Comparison of ENCODE assay signal across 22 cellular contexts in genomic region chr17:40522961-40523310, GRCh38. TPM values are rescaled to one million over a fixed set of nuclear protein-coding genes. Genes with fewer than 3 reads are reported as not detected.
DNase-seq lines count a peak whose midpoint lies in the region; ATAC-seq, FAIRE-seq and TF ChIP-seq lines count a peak whose summit lies in the region.
"Had no signal": no experiment of that assay in that cellular context is flagged by ENCODE, and none has a peak within 500 bp of the region (broad histone marks: within the 10 kb centered on the region; RNA-seq: fewer than 3 reads in every experiment).

No MANE protein-coding gene starts in this region.

- H3F3A ChIP-seq in GM23248 (ENCODE audit: insufficient read depth), result peaks cover 37% of the 10 kb centered on the region; the same call in 1 of the 2 replicates

- POLR2A ChIA-PET in K562 (lab: Yijun Ruan, JAX), result interaction anchor here (0.7 kb wide), 1 partner anchor 10 kb away, joined by 6 read pairs; no protein-coding TSS in a partner anchor

- 96% methylated on average over 4 to 5 of the region's 5 CpGs for WGBS in GM23248 (ENCODE audit: low coverage in 1 of 2, low lambda C conversion rate in 2 of 2, missing lambda C conversion rate in 2 of 2), 2 experiments
- WGBS in K562 (ENCODE audit: insufficient coverage, low coverage, missing lambda C conversion rate), result 76% methylated on average over 5 of the region's 5 CpGs
- 74% methylated on average over 3 of the region's 5 CpGs for WGBS in suprapubic skin

- no peak for FAIRE-seq in K562 (lab: Jason Lieb, UNC)
- FAIRE-seq: colon, TTC549 had no signal

- intact Hi-C loops in K562 (cut with micrococcal nuclease), result no loop called here

- H3K9me3 Mint-ChIP-seq in type B pancreatic cell, result peaks cover 9% of the 10 kb centered on the region

- H3K9me1 ChIP-seq in K562 (ENCODE audit: control insufficient read depth, insufficient read depth, low read length), result no peaks in the 10 kb centered on the region

- CTCF ChIA-PET in K562 (lab: Yijun Ruan, JAX; ENCODE audit: low intra/inter-chr PET ratio), result interaction anchor here (0.5 kb wide), 1 partner anchor 334 kb away, joined by 3 read pairs; no protein-coding TSS in a partner anchor

- DNase-seq in GM23248 (no peak), K562 (ENCODE audit: extremely low read depth in 1 of 4, low spot score in 3 of 4) (no peak), mesenteric fat pad (ENCODE audit: low spot score) (peak; percentile 6), suprapubic skin (ENCODE audit: low spot score in 2 of 2) (peak; percentile 22 to 32), NCI-H226 (no peak), type B pancreatic cell (ENCODE audit: extremely low spot score, unreplicated experiment) (no peak)
- DNase-seq: activated CD4-positive, alpha-beta T cell treated with anti-CD3 and anti-CD28 coated beads for 4 hours; DMS79; head of caudate nucleus; left cardiac atrium; mesendoderm; naive thymus-derived CD8-positive, alpha-beta T cell; NCI-H1930; NCI-H774; Right ventricle myocardium superior; SW 1271 had no signal

- H3K79me2 ChIP-seq in GM23248 (ENCODE audit: insufficient read depth) (no peaks in the 10 kb centered on the region), K562 (ENCODE audit: control insufficient read depth, insufficient read depth, low read length) (no peaks in the 10 kb centered on the region)

- no peak overlapping the region for H3K4me3 Mint-ChIP-seq in type B pancreatic cell
- H3K4me3 Mint-ChIP-seq: naive thymus-derived CD8-positive, alpha-beta T cell had no signal

- H3K27ac ChIP-seq in GM23248 (peak overlapping the region; percentile 93), K562 (ENCODE audit: extremely low read depth, low read depth, low read length) (no peak overlapping the region), suprapubic skin (peak overlapping the region; percentile 94)
- H3K27ac ChIP-seq: KMS-11 had no signal

- H3K27me3 ChIP-seq in GM23248 (replicated peaks; ENCODE audit: insufficient read depth) (no peaks in the 10 kb centered on the region), K562 (ENCODE audit: control insufficient read depth in 2 of 2, insufficient read depth in 2 of 2, low read length in 2 of 2) (no peaks in the 10 kb centered on the region), suprapubic skin (no peaks in the 10 kb centered on the region)
- H3K27me3 ChIP-seq: right atrium auricular region had no signal

- H3K36me3 ChIP-seq in GM23248 (ENCODE audit: low read depth) (no peaks in the 10 kb centered on the region), K562 (ENCODE audit: control insufficient read depth, insufficient read depth, low read length) (no peaks in the 10 kb centered on the region), suprapubic skin (no peaks in the 10 kb centered on the region)
- H3K36me3 ChIP-seq: right atrium auricular region had no signal

- TF ChIP-seq CTCF in K562 (IDR thresholded peaks at IDR 0.05 in 2 of 3, conservative IDR thresholded peaks at IDR 0.05 in 1 of 3; ENCODE audit: insufficient read depth in 2 of 3, low read depth in 1 of 3, low read length in 3 of 3) (no peak), suprapubic skin (IDR thresholded peaks at IDR 0.05) (no peak), type B pancreatic cell (conservative IDR thresholded peaks at IDR 0.05) (no peak)

- H3K4me1 ChIP-seq in GM23248 (ENCODE audit: insufficient read depth) (peaks cover 40% of the 10 kb centered on the region), K562 (replicated peaks in 1 of 2; ENCODE audit: control insufficient read depth in 2 of 2, insufficient read depth in 2 of 2, low read length in 2 of 2) (peaks cover 10 to 16% of the 10 kb centered on the region in 2 experiments), suprapubic skin (peaks cover 58% of the 10 kb centered on the region)
- H3K4me1 ChIP-seq: right atrium auricular region had no signal

- H3K27ac Mint-ChIP-seq in type B pancreatic cell, result no peak overlapping the region

- H2AFZ ChIP-seq in GM23248 (no peak overlapping the region), K562 (ENCODE audit: low read depth, low read length) (no peak overlapping the region)

- H3K9me3 ChIP-seq in GM23248 (ENCODE audit: low read depth) (no peaks in the 10 kb centered on the region), K562 (replicated peaks; ENCODE audit: control insufficient read depth, insufficient read depth, low read depth, low read length) (no peaks in the 10 kb centered on the region; the same call in 1 of the 2 replicates), suprapubic skin (no peaks in the 10 kb centered on the region)

- no peak for TF ChIP-seq RAD21 in K562 (CRISPR knock-in tag; conservative IDR thresholded peaks at IDR 0.05 in 1 of 2, IDR thresholded peaks at IDR 0.05 in 1 of 2)

- BruUV-seq in K562 (replicated peaks; lab: Mats Ljungman, UMichigan), result no TSS peak

- H3K9ac ChIP-seq in GM23248 (no peak overlapping the region), K562 (ENCODE audit: insufficient read depth in 1 of 2, low read depth in 2 of 2, low read length in 2 of 2) (no peak overlapping the region)
- H3K9ac ChIP-seq: KMS-11 had no signal

- ATAC-seq in K562, result no peak
- ATAC-seq in GM19324 (IDR thresholded peaks at IDR 0.05; ENCODE audit: low FRiP score, unreplicated experiment), result no peak
- ATAC-seq: naive thymus-derived CD8-positive, alpha-beta T cell had no signal

- no peak for TF ChIP-seq POLR2A in K562 (conservative IDR thresholded peaks at IDR 0.05)
- TF ChIP-seq POLR2A in suprapubic skin (IDR thresholded peaks at IDR 0.05), result no peak

- no peaks in the 10 kb centered on the region for H3K9me2 ChIP-seq in GM23248 (ENCODE audit: insufficient read depth)

- in situ Hi-C loops in GM23248 (cut with MboI), result no loop called here
- in situ Hi-C loops in K562 (cut with MboI), result no loop called here

- H3K27me3 Mint-ChIP-seq in type B pancreatic cell, result peaks cover 14% of the 10 kb centered on the region
- H3K27me3 Mint-ChIP-seq: naive thymus-derived CD8-positive, alpha-beta T cell had no signal

- H4K20me1 ChIP-seq in GM23248 (ENCODE audit: insufficient read depth) (no peaks in the 10 kb centered on the region), K562 (replicated peaks; ENCODE audit: control insufficient read depth, insufficient read depth, low read length) (no peaks in the 10 kb centered on the region)

- no peak overlapping the region for H3K4me2 ChIP-seq in GM23248 (ENCODE audit: unreplicated experiment)
- H3K4me2 ChIP-seq in K562 (ENCODE audit: insufficient read depth, low read length), result no peak overlapping the region
- H3K4me2 ChIP-seq: KMS-11 had no signal

- peaks cover 8% of the 10 kb centered on the region for H3K4me1 Mint-ChIP-seq in type B pancreatic cell (ENCODE audit: unreplicated experiment)

- no peaks in the 10 kb centered on the region for H3K36me3 Mint-ChIP-seq in type B pancreatic cell

- H3K4me3 ChIP-seq in GM23248 (no peak overlapping the region), K562 (no peak overlapping the region), suprapubic skin (no peak overlapping the region)
- H3K4me3 ChIP-seq: right atrium auricular region had no signal

- TF ChIP-seq EP300 in K562 (IDR thresholded peaks at IDR 0.05; ENCODE audit: low read length) (no peak), suprapubic skin (IDR thresholded peaks at IDR 0.05) (no peak)

RNA-seq across cellular contexts. Expression of gene TNS4, which starts 21.5 kb away (rescaled TPM):
- total RNA-seq in GM23248 (2014; rRNA removed; shearing (Covaris generic)), result not detected in 2 replicates
- polyA plus RNA-seq in GM23248 (2016; fragmentation: Nextera tagmentation; extraction: Ambion mirVana) (0.20 and 0.44 TPM in 2 replicates), K562 (2011; rRNA removed) (0.15 and 0.53 TPM in 2 replicates), K562 (2014; fragmentation: Illumina TruSeq; extraction: Trizol) (0.54 and 0.61 TPM in 2 replicates), K562 (2014; fragmentation: Nextera tagmentation; extraction: Ambion mirVana) (under 1 TPM; 0.04 to 0.07 TPM), K562 (2014; rRNA removed) (0.29 and 0.40 TPM in 2 replicates)
- 2.1 and 5.8 TPM in 2 replicates for total RNA-seq in K562 (2011; cell fraction: chromatin; rRNA removed; ENCODE audit: low replicate concordance)
- total RNA-seq in K562 (2011; cell fraction: nucleolus; rRNA removed), result 1.4 and 1.7 TPM in 2 replicates
- total RNA-seq in K562 (2011; cell fraction: nucleoplasm; rRNA removed), result 2.7 and 2.8 TPM in 2 replicates
- total RNA-seq in K562 (2014; rRNA removed) (0.18 and 0.24 TPM in 2 replicates), K562 (2014; rRNA removed; fragmentation: Illumina TruSeq; extraction: Trizol) (0.06 and 0.11 TPM in 2 replicates), K562 (2015; rRNA removed; fragmentation: Illumina TruSeq; extraction: Trizol) (not detected in 2 replicates), K562 (2021) (0.73 and 0.78 TPM in 2 replicates), mesenteric fat pad (0.16 TPM), suprapubic skin (1,000 to 10,000 TPM in 2 of 4 donors, 100 to 1,000 TPM in 2; 730 to 1,745 (median 1,078) TPM), type B pancreatic cell (ENCODE audit: low replicate concordance) (1.8 and 2.3 TPM in 2 replicates)
- polyA plus RNA-seq in K562 (2011; cell fraction: cytosol; rRNA removed), result 0.09 and 0.89 TPM in 2 replicates
- polyA plus RNA-seq in K562 (2011; cell fraction: nucleus; rRNA removed), result 0.38 and 4.1 TPM in 2 replicates
- polyA plus RNA-seq in K562 (2012), result 0.49 and 1.4 TPM in 2 replicates
- polyA minus RNA-seq in K562 (2011; rRNA and poly(A)+ RNA removed), result 1.1 TPM in 1 of 2 replicates, not detected in the other
- polyA minus RNA-seq in K562 (2011; cell fraction: cytosol; rRNA and poly(A)+ RNA removed), result 1.1 TPM in 1 of 2 replicates, not detected in the other
- 0.22 and 2.7 TPM in 2 replicates for polyA minus RNA-seq in K562 (2011; cell fraction: nucleus; rRNA and poly(A)+ RNA removed)
- total RNA-seq: left cardiac atrium; naive thymus-derived CD8-positive, alpha-beta T cell; right atrium auricular region; Right ventricle myocardium superior; subcutaneous adipose tissue had no signal
- polyA plus RNA-seq: naive thymus-derived CD8-positive, alpha-beta T cell had no signal

RNA-seq across cellular contexts. Expression of gene CCR7, which starts 42.3 kb away (rescaled TPM):
- total RNA-seq in GM23248 (2014; rRNA removed; shearing (Covaris generic)), result not detected in 2 replicates
- 0.68 and 1.2 TPM in 2 replicates for polyA plus RNA-seq in GM23248 (2016; fragmentation: Nextera tagmentation; extraction: Ambion mirVana)
- total RNA-seq in K562 (2011; cell fraction: chromatin; rRNA removed; ENCODE audit: low replicate concordance), result 0.62 and 2.8 TPM in 2 replicates
- total RNA-seq in K562 (2011; cell fraction: nucleolus; rRNA removed), result 1.6 and 2.2 TPM in 2 replicates
- total RNA-seq in K562 (2011; cell fraction: nucleoplasm; rRNA removed), result 1.1 and 1.2 TPM in 2 replicates
- total RNA-seq in K562 (2014; rRNA removed), result 0.14 and 0.33 TPM in 2 replicates
- total RNA-seq in K562 (2014; rRNA removed; fragmentation: Illumina TruSeq; extraction: Trizol), result 0.13 and 0.22 TPM in 2 replicates
- total RNA-seq in K562 (2015; rRNA removed; fragmentation: Illumina TruSeq; extraction: Trizol), result 0.30 and 0.51 TPM in 2 replicates
- 1.1 and 1.3 TPM in 2 replicates for total RNA-seq in K562 (2021)
- 0.46 and 1.4 TPM in 2 replicates for polyA plus RNA-seq in K562 (2011; rRNA removed)
- 0.83 and 6.2 TPM in 2 replicates for polyA plus RNA-seq in K562 (2011; cell fraction: cytosol; rRNA removed)
- 0.28 and 2.5 TPM in 2 replicates for polyA plus RNA-seq in K562 (2011; cell fraction: nucleus; rRNA removed)
- 0.48 and 2.1 TPM in 2 replicates for polyA plus RNA-seq in K562 (2012)
- polyA plus RNA-seq in K562 (2014; fragmentation: Illumina TruSeq; extraction: Trizol), result 0.48 and 0.73 TPM in 2 replicates
- 1 to 10 TPM in 1 of 2 experiments, under 1 TPM in 1; 0.58 to 1.0 TPM for polyA plus RNA-seq in K562 (2014; fragmentation: Nextera tagmentation; extraction: Ambion mirVana)
- 0.32 and 0.56 TPM in 2 replicates for polyA plus RNA-seq in K562 (2014; rRNA removed)
- 1.1 and 4.7 TPM in 2 replicates for polyA minus RNA-seq in K562 (2011; rRNA and poly(A)+ RNA removed)
- 1.3 TPM in 1 of 2 replicates, not detected in the other for polyA minus RNA-seq in K562 (2011; cell fraction: cytosol; rRNA and poly(A)+ RNA removed)
- polyA minus RNA-seq in K562 (2011; cell fraction: nucleus; rRNA and poly(A)+ RNA removed), result 0.67 and 1.5 TPM in 2 replicates
- total RNA-seq in mesenteric fat pad, result 0.39 TPM
- 1 to 10 TPM in 1 of 4 donors, not detected in 3; 1.2 TPM for total RNA-seq in suprapubic skin
- not detected in 2 replicates for total RNA-seq in type B pancreatic cell (ENCODE audit: low replicate concordance)
- total RNA-seq: Right ventricle myocardium superior had no signal

Comparison
In these comparisons a context has a peak if more than half of its experiments do, and no peak if none do; other contexts are left out.
1. DNase-seq: peak in mesenteric fat pad (single experiment) and suprapubic skin (2 of 2); none in GM23248 (single experiment), K562 (0 of 4), NCI-H226 (single experiment) and type B pancreatic cell (single experiment).
2. RNA of gene TNS4, which starts 21.5 kb away (total RNA-seq): 730 to 1,745 TPM in suprapubic skin; 1.8 to 2.3 TPM in type B pancreatic cell, 0.06 to 5.8 TPM in K562, 0.16 TPM in mesenteric fat pad (single experiment) and not detected in GM23248; every median in the first group is over 100 times any median in the second.